In the genomic region with DNA sequence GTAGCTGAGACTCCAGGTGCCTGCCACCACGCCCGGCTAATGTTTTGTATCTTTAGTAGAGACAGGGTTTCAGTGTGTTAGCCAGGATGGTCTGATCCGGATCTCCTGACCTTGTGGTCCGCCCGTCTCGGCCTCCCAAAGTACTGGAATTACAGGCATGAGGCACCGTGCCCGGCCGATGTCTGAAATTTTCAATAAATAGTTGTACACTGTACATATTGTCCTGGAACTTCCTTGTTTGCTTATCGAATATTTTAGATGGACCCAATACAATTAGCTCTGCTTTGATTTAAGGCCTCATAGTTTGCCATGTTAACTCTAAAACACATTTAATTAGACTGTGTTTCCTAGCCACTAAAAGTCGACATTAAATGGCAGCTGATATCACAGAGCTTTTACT, we compare ENCODE assay signal across 4 cellular contexts. TPM values are rescaled to one million over a fixed set of nuclear protein-coding genes. Genes with fewer than 3 reads are reported as not detected.
"Had no signal": no experiment of that assay in that cellular context is flagged by ENCODE, and none has a peak within 500 bp of the region (broad histone marks: within the 10 kb centered on the region; RNA-seq: fewer than 3 reads in every experiment).

No MANE protein-coding gene starts in this region.

RNA-seq across cellular contexts. Expression of a gene that starts 57.3 kb away (rescaled TPM):
- total RNA-seq: LHCN-M2, M059J, MCF 10A, NCI-H460 had no signal
